1 cellular context compared by ENCODE assay signal in genomic region chr14:37369446-37369845, GRCh38.
TF ChIP-seq lines count a peak whose summit lies in the region.

No MANE protein-coding gene starts in this region.

TF ChIP-seq in HepG2, 621 proteins besides CTCF, POLR2A, EP300 and RAD21 (continued from another document):
- TF ChIP-seq GRHL1 (CRISPR knock-in tag; conservative IDR thresholded peaks at IDR 0.05) (no peak), ZNF574 (CRISPR knock-in tag; IDR thresholded peaks at IDR 0.05) (no peak)
